ENCODE assay signal across 1 cellular context in genomic region chr3:65226287-65226686, GRCh38.
A peak's percentile ranks its signal among the peaks of the same experiment; 100 is the strongest.
TF ChIP-seq lines count a peak whose summit lies in the region.

No MANE protein-coding gene starts in this region.

TF ChIP-seq in K562, 482 proteins besides CTCF, POLR2A, EP300 and RAD21 (continued from another document):
- TF ChIP-seq U2AF1 (optimal IDR thresholded peaks at IDR 0.05; ENCODE audit: low read depth, low read length) = no peak
- no peak for TF ChIP-seq PTRF (tag; IDR thresholded peaks at IDR 0.05)
- TF ChIP-seq SPI1 (IDR thresholded peaks at IDR 0.05; ENCODE audit: borderline replicate concordance, low read depth, low read length) = peak; percentile 81
- no peak for TF ChIP-seq BCL6 (CRISPR knock-in tag; IDR thresholded peaks at IDR 0.05)
- TF ChIP-seq FOXO4 (CRISPR knock-in tag; IDR thresholded peaks at IDR 0.05) = no peak
- TF ChIP-seq XRCC5 (IDR thresholded peaks at IDR 0.05; ENCODE audit: low read depth, low read length) = no peak
- TF ChIP-seq SMARCA5 (IDR thresholded peaks at IDR 0.05) = no peak
- TF ChIP-seq NCOA4 (IDR thresholded peaks at IDR 0.05; ENCODE audit: partially characterized antibody) = no peak
